13 cellular contexts compared by ENCODE assay signal in genomic region chr6:137832110-137832509, GRCh38. TPM values are rescaled to one million over a fixed set of nuclear protein-coding genes. Genes with fewer than 3 reads are reported as not detected.
DNase-seq lines count a peak whose midpoint lies in the region; ATAC-seq and TF ChIP-seq lines count a peak whose summit lies in the region.
"Had no signal": no experiment of that assay in that cellular context is flagged by ENCODE, and none has a peak within 500 bp of the region (broad histone marks: within the 10 kb centered on the region; RNA-seq: fewer than 3 reads in every experiment).

No MANE protein-coding gene starts in this region.

- no peak for TF ChIP-seq POLR2A in NB4 (IDR thresholded peaks at IDR 0.05; ENCODE audit: extremely low read depth, insufficient read length)

- in situ Hi-C loops in astrocyte of the spinal cord (cut with HindIII; ENCODE audit: low sequenced_read_pairs): no loop called here

- ATAC-seq in omental fat pad (ENCODE audit: low FRiP score) (peak; percentile 79), HG02759 (IDR thresholded peaks at IDR 0.05; ENCODE audit: unreplicated experiment) (no peak)
- ATAC-seq: Panc1 had no signal

- DNase-seq in EL (peak; percentile 92), NB4 (ENCODE audit: low read depth) (peak; percentile 96), astrocyte of the spinal cord (ENCODE audit: low read depth, low spot score) (peak; percentile 93), omental fat pad (ENCODE audit: low spot score) (no peak), T-helper 9 cell (no peak), COLO668 (lab: John Stamatoyannopoulos, UW; ENCODE audit: unreplicated experiment) (no peak)
- DNase-seq in stimulated activated CD4-positive, alpha-beta T cell treated with anti-CD3 and anti-CD28 coated beads, Interleukin-4, amount 100 ng/mL, for 1 hour: no peak
- DNase-seq: activated CD4-positive, alpha-beta T cell treated with anti-CD3 and anti-CD28 coated beads for 4 hours; amygdala; GOT3; NCI-H1092 had no signal

- TF ChIP-seq CTCF in NB4 (IDR thresholded peaks at IDR 0.05; ENCODE audit: low read depth, low read length) (no peak), astrocyte of the spinal cord (IDR thresholded peaks at IDR 0.05; ENCODE audit: low read depth, low read length) (no peak), omental fat pad (IDR thresholded peaks at IDR 0.05) (no peak)

- H3K4me3 ChIP-seq in NB4 (ENCODE audit: low read depth, low read length): no peak overlapping the region
- no peak overlapping the region for H3K4me3 ChIP-seq in astrocyte of the spinal cord (ENCODE audit: low read depth, low read length)

RNA-seq across cellular contexts. Expression of gene TNFAIP3, which starts 34.9 kb away (rescaled TPM):
- total RNA-seq in omental fat pad: 100 to 1,000 TPM in 1 of 4 donors, 10 to 100 TPM in 3; 24.2 to 250 (median 44.5) TPM

Comparison
In these comparisons a context has a peak if more than half of its experiments do, and no peak if none do; other contexts are left out.
1. DNase-seq: peak in EL (single experiment), NB4 (single experiment) and astrocyte of the spinal cord (single experiment); none in omental fat pad (single experiment), T-helper 9 cell (single experiment), stimulated activated CD4-positive, alpha-beta T cell treated with anti-CD3 and anti-CD28 coated beads, Interleukin-4, amount 100 ng/mL, for 1 hour (single experiment) and COLO668 (single experiment).